1 cellular context compared by ENCODE assay signal in genomic region chr13:41011382-41011956, GRCh38.
TF ChIP-seq lines count a peak whose summit lies in the region.

No MANE protein-coding gene starts in this region.

TF ChIP-seq in K562, 482 proteins besides CTCF, POLR2A, EP300 and RAD21:
- peak; percentile 77 for TF ChIP-seq PKNOX1 (IDR thresholded peaks at IDR 0.05)
- no peak for TF ChIP-seq E2F3 (CRISPR knock-in tag; IDR thresholded peaks at IDR 0.05)
